Comparison of ENCODE assay signal across 9 cellular contexts in the genomic region with DNA sequence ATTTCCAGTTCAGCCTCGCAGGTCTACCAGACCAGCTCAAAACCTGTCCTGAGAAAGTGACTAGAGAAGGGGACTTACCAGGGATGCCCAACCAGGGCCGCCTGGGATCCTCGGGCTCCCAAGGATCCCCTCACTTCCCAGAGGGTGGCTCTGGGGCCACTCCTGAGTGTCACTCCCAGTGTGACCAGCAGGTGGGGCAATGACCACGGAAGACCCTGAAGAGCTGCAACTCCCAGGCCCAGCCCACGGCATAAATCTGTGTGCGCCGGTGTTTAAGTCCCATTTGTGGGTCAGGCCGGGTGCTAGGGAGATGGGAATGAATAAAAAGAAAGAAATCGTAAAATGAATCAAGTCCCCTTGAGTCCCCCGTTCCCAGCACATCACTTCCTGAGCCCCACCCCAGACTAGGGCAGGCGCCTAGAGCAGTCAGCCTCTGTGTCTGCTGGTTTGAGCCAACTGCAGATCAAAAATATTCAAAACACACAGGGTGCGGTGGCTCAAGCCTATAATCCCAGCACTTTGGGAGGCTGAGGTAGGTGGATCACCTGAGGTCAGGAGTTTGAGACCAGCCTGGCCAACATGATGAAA. TPM values are rescaled to one million over a fixed set of nuclear protein-coding genes. Genes with fewer than 3 reads are reported as not detected.
DNase-seq lines count a peak whose midpoint lies in the region; ATAC-seq and TF ChIP-seq lines count a peak whose summit lies in the region.
"Had no signal": no experiment of that assay in that cellular context is flagged by ENCODE, and none has a peak within 500 bp of the region (broad histone marks: within the 10 kb centered on the region; RNA-seq: fewer than 3 reads in every experiment).

No MANE protein-coding gene starts in this region.

- no peaks in the 10 kb centered on the region for H3K9me3 Mint-ChIP-seq in WTC11

- peak; percentile 51 for DNase-seq in AG09319 (ENCODE audit: extremely low read depth, low read depth)
- DNase-seq in NCI-H2107 treated with DMSO at 0.1 percent for 48 hours (lab: John Stamatoyannopoulos, UW; ENCODE audit: unreplicated experiment), result peak; percentile 20
- peak; percentile 93 for DNase-seq in WTC11 (ENCODE audit: low spot score)
- peak; percentile 47 for DNase-seq in mammary epithelial cell
- peak; percentile 48 for DNase-seq in kidney glomerular epithelial cell (lab: John Stamatoyannopoulos, UW)
- DNase-seq in stimulated activated CD4-positive, alpha-beta T cell treated with anti-CD3 and anti-CD28 coated beads, Interleukin-2, amount 100 ng/mL, for 48 hours, result peak; percentile 86 to 87

- peaks cover 8% of the 10 kb centered on the region for H3K36me3 Mint-ChIP-seq in WTC11

- POLR2A ChIA-PET in WTC11 (lab: Charles Lee), result no interaction called here

- no peak overlapping the region for H2AFZ ChIP-seq in mammary epithelial cell (ENCODE audit: low read depth, low read length)

- H3K4me3 ChIP-seq in mammary epithelial cell (replicated peaks in 1 of 3; ENCODE audit: insufficient read depth in 1 of 3, low read depth in 2 of 3, low read length in 3 of 3), result no peak overlapping the region

- 0 out of 2 replicates have a peak overlapping the region, but pooled peaks have one; percentile 24 for H3K4me3 Mint-ChIP-seq in WTC11

- no peaks in the 10 kb centered on the region for H4K20me1 ChIP-seq in mammary epithelial cell (ENCODE audit: insufficient read depth, low read length)

- CTCF ChIA-PET in WTC11 (lab: Charles Lee), result interaction anchor here (0.6 to 13.2 kb wide), 27 partner anchors 9 to 1108 kb away, joined by 3 to 484 read pairs (median 6); a partner anchor contains a TSS
- CTCF ChIA-PET in mammary epithelial cell (lab: Charles Lee; ENCODE audit: low non-redundant PET), result interaction anchor here (0.6 to 0.8 kb wide), 3 partner anchors 13 to 241 kb away, joined by 3 to 10 read pairs (median 9); a partner anchor contains a TSS

- H3K27me3 ChIP-seq in mammary epithelial cell (ENCODE audit: insufficient read depth, low read length), result no peaks in the 10 kb centered on the region

- 11% methylated on average over 12 of the region's 12 CpGs for WGBS in mammary epithelial cell (ENCODE audit: low coverage, missing lambda C conversion rate)

- no TSS peak for BruUV-seq in mammary epithelial cell (replicated peaks; lab: Mats Ljungman, UMichigan)

- peaks cover 8% of the 10 kb centered on the region for H3K36me3 ChIP-seq in mammary epithelial cell (ENCODE audit: insufficient read depth, low read length)

- dilution Hi-C loops in mammary epithelial cell (cut with HindIII; ENCODE audit: low sequenced_read_pairs), result no loop called here

- no peak overlapping the region for H3K9ac ChIP-seq in mammary epithelial cell (ENCODE audit: insufficient read depth, low read length)

- no peak overlapping the region for H3K27ac ChIP-seq in mammary epithelial cell (ENCODE audit: insufficient read depth, low read depth, low read length)

- peaks cover 9% of the 10 kb centered on the region for H3K4me1 Mint-ChIP-seq in WTC11

- peaks cover 3% of the 10 kb centered on the region; the same call in 1 of the 2 replicates for H3K27me3 Mint-ChIP-seq in WTC11 (ENCODE audit: low read depth)

- H3K27ac Mint-ChIP-seq in WTC11, result no peak overlapping the region

- no peaks in the 10 kb centered on the region for H3K9me3 ChIP-seq in mammary epithelial cell (replicated peaks; ENCODE audit: insufficient read depth, low read length)

- intact Hi-C loops in mammary epithelial cell (cut with micrococcal nuclease), result loop anchor here (1.0 to 2.0 kb wide), 2 partner anchors 48 to 115 kb away; no protein-coding TSS in a partner anchor

- H3K4me2 ChIP-seq in mammary epithelial cell (ENCODE audit: insufficient read depth, low read depth, low read length), result no peak overlapping the region

- H3K79me2 ChIP-seq in mammary epithelial cell (ENCODE audit: insufficient read depth, low read length), result no peaks in the 10 kb centered on the region

- peak; percentile 41 for ATAC-seq in GM21515 (IDR thresholded peaks at IDR 0.05; ENCODE audit: unreplicated experiment)
- peak; percentile 88 for ATAC-seq in WTC11
- no peak for ATAC-seq in HG02678 (IDR thresholded peaks at IDR 0.05; ENCODE audit: unreplicated experiment)

- in situ Hi-C loops in mammary epithelial cell (cut with MboI; ENCODE audit: low sequenced_read_pairs in 2 of 2), result loop anchor here (5.0 kb wide), 2 partner anchors 48 to 53 kb away; a partner anchor contains a TSS

- H3K4me1 ChIP-seq in mammary epithelial cell (ENCODE audit: insufficient read depth, low read length), result no peaks in the 10 kb centered on the region

- TF ChIP-seq CTCF in AG09319 (IDR thresholded peaks at IDR 0.05; ENCODE audit: low read depth, low read length) (peak; percentile 85), WTC11 (IDR thresholded peaks at IDR 0.05) (peak; percentile 88), mammary epithelial cell (conservative IDR thresholded peaks at IDR 0.05 in 1 of 2, IDR thresholded peaks at IDR 0.05 in 1 of 2; ENCODE audit: extremely low read depth in 1 of 2, insufficient read depth in 1 of 2, low read depth in 1 of 2, low read length in 2 of 2) (peak; percentile 63 to 86)

TF ChIP-seq in WTC11, 78 proteins besides CTCF, POLR2A, EP300 and RAD21 (continues in another document):
- TF ChIP-seq OVOL2 (CRISPR knock-in tag; IDR thresholded peaks at IDR 0.05; ENCODE audit: borderline replicate concordance), result no peak
- TF ChIP-seq, protein P1, sequence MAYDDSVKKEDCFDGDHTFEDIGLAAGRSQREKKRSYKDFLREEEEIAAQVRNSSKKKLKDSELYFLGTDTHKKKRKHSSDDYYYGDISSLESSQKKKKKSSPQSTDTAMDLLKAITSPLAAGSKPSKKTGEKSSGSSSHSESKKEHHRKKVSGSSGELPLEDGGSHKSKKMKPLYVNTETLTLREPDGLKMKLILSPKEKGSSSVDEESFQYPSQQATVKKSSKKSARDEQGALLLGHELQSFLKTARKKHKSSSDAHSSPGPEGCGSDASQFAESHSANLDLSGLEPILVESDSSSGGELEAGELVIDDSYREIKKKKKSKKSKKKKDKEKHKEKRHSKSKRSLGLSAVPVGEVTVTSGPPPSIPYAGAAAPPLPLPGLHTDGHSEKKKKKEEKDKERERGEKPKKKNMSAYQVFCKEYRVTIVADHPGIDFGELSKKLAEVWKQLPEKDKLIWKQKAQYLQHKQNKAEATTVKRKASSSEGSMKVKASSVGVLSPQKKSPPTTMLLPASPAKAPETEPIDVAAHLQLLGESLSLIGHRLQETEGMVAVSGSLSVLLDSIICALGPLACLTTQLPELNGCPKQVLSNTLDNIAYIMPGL (CRISPR knock-in tag; IDR thresholded peaks at IDR 0.05), result no peak
- no peak for TF ChIP-seq PRRX2 (CRISPR knock-in tag; IDR thresholded peaks at IDR 0.05)
- no peak for TF ChIP-seq GRHL2 (CRISPR knock-in tag; IDR thresholded peaks at IDR 0.05; ENCODE audit: insufficient replicate concordance, severe bottlenecking)
- TF ChIP-seq, protein P2, sequence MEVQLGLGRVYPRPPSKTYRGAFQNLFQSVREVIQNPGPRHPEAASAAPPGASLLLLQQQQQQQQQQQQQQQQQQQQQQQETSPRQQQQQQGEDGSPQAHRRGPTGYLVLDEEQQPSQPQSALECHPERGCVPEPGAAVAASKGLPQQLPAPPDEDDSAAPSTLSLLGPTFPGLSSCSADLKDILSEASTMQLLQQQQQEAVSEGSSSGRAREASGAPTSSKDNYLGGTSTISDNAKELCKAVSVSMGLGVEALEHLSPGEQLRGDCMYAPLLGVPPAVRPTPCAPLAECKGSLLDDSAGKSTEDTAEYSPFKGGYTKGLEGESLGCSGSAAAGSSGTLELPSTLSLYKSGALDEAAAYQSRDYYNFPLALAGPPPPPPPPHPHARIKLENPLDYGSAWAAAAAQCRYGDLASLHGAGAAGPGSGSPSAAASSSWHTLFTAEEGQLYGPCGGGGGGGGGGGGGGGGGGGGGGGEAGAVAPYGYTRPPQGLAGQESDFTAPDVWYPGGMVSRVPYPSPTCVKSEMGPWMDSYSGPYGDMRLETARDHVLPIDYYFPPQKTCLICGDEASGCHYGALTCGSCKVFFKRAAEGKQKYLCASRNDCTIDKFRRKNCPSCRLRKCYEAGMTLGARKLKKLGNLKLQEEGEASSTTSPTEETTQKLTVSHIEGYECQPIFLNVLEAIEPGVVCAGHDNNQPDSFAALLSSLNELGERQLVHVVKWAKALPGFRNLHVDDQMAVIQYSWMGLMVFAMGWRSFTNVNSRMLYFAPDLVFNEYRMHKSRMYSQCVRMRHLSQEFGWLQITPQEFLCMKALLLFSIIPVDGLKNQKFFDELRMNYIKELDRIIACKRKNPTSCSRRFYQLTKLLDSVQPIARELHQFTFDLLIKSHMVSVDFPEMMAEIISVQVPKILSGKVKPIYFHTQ (CRISPR knock-in tag; IDR thresholded peaks at IDR 0.05), result no peak
- TF ChIP-seq, protein P3, sequence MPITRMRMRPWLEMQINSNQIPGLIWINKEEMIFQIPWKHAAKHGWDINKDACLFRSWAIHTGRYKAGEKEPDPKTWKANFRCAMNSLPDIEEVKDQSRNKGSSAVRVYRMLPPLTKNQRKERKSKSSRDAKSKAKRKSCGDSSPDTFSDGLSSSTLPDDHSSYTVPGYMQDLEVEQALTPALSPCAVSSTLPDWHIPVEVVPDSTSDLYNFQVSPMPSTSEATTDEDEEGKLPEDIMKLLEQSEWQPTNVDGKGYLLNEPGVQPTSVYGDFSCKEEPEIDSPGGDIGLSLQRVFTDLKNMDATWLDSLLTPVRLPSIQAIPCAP (CRISPR knock-in tag; IDR thresholded peaks at IDR 0.05), result no peak
- TF ChIP-seq, protein P4, sequence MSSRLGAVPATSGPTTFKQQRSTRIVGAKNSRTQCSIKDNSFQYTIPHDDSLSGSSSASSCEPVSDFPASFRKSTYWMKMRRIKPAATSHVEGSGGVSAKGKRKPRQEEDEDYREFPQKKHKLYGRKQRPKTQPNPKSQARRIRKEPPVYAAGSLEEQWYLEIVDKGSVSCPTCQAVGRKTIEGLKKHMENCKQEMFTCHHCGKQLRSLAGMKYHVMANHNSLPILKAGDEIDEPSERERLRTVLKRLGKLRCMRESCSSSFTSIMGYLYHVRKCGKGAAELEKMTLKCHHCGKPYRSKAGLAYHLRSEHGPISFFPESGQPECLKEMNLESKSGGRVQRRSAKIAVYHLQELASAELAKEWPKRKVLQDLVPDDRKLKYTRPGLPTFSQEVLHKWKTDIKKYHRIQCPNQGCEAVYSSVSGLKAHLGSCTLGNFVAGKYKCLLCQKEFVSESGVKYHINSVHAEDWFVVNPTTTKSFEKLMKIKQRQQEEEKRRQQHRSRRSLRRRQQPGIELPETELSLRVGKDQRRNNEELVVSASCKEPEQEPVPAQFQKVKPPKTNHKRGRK (CRISPR knock-in tag; IDR thresholded peaks at IDR 0.05; ENCODE audit: borderline replicate concordance), result no peak

RNA-seq across cellular contexts. Expression of a gene that starts 10.7 kb away (rescaled TPM):
- total RNA-seq in WTC11 (2021) (0.24 TPM in 1 of 3 replicates, not detected in the others), mammary epithelial cell (under 1 TPM in 1 of 2 donors, not detected in 1; under 0.01 TPM)
- not detected for polyA plus RNA-seq in mammary epithelial cell
- polyA minus RNA-seq in mammary epithelial cell, result not detected

RNA-seq across cellular contexts. Expression of a gene that starts 13.1 kb away (rescaled TPM):
- total RNA-seq in WTC11 (2021), result 306 to 350 TPM (median 346 TPM) in 3 replicates
- 100 to 1,000 TPM in 1 of 2 donors, 10 to 100 TPM in 1; 97.4 to 206 TPM for total RNA-seq in mammary epithelial cell
- polyA plus RNA-seq in mammary epithelial cell, result 426 TPM
- polyA minus RNA-seq in mammary epithelial cell, result 248 TPM

RNA-seq across cellular contexts. Expression of a gene that starts 21.8 kb away (rescaled TPM):
- total RNA-seq in WTC11 (2021) (not detected in 3 replicates), mammary epithelial cell (not detected)
- polyA plus RNA-seq in mammary epithelial cell, result not detected
- polyA minus RNA-seq in mammary epithelial cell, result not detected
- polyA plus RNA-seq: thymus had no signal

RNA-seq across cellular contexts. Expression of a gene that starts 46.8 kb away (rescaled TPM):
- total RNA-seq in WTC11 (2021) (1.8 to 1.9 TPM (median 1.8 TPM) in 3 replicates), mammary epithelial cell (under 1 TPM; 0.31 to 0.33 TPM)
- 0.07 TPM for polyA plus RNA-seq in mammary epithelial cell
- polyA minus RNA-seq in mammary epithelial cell, result not detected

Comparison
In these comparisons a context has a peak if more than half of its experiments do, and no peak if none do; other contexts are left out.
1. DNase-seq: peak in every context shown above with its lines; median percentile 93 in WTC11; 86 in stimulated activated CD4-positive, alpha-beta T cell treated with anti-CD3 and anti-CD28 coated beads, Interleukin-2, amount 100 ng/mL, for 48 hours; 51 in AG09319; 48 in kidney glomerular epithelial cell; 47 in mammary epithelial cell; 20 in NCI-H2107 treated with DMSO at 0.1 percent for 48 hours.